18 cellular contexts compared by ENCODE assay signal in the genomic region with DNA sequence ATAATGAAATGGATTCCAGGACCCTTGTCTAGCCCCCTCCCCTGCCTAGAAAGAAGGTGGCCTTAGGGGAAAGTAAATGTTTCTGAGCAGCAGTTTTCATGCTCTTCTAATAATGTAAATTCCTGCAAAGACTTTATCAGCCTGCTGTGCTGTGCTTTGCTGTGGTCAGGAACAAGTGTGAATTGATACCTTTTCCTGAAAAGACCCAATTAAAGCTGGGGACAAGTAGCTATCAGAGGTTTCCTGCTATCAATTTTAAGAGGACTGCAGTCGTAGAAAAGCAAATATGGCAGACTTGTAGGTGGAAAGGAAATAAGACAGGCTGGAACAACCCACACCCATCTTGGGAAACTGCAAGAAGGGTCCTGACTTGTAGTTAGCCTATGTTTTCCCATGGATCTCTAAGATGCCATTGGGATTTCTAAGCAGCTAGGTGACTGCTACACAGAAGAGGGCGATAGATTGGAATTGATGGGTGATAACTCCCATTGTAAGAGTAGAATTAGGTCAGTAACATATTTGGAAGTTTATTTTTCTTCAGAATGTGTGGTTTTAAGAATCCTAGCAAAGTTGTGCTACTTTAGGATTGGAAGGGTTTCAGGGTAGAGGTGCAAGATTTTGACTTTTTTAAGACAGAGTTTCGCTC. TPM values are rescaled to one million over a fixed set of nuclear protein-coding genes. Genes with fewer than 3 reads are reported as not detected.
DNase-seq lines count a peak whose midpoint lies in the region; ATAC-seq and TF ChIP-seq lines count a peak whose summit lies in the region.
"Had no signal": no experiment of that assay in that cellular context is flagged by ENCODE, and none has a peak within 500 bp of the region (broad histone marks: within the 10 kb centered on the region; RNA-seq: fewer than 3 reads in every experiment).

No MANE protein-coding gene starts in this region.

- in situ Hi-C loops in IMR-90 (cut with MboI; ENCODE audit: low sequenced_read_pairs), result no loop called here

- H3K9ac ChIP-seq in IMR-90 (ENCODE audit: low read depth, low read length), result no peak overlapping the region
- H3K9ac ChIP-seq in endodermal cell (ENCODE audit: extremely low read depth, low read length, poor library complexity, severe bottlenecking), result no peak overlapping the region
- no peak overlapping the region for H3K9ac ChIP-seq in skeletal muscle satellite cell (ENCODE audit: low read depth, low read length)

- H2AK9ac ChIP-seq in IMR-90 (replicated peaks; ENCODE audit: low read depth, low read length, poor library complexity), result no peak overlapping the region

- no peak overlapping the region for H3K56ac ChIP-seq in IMR-90 (ENCODE audit: extremely low read depth, insufficient read depth, low read length)

- H2BK5ac ChIP-seq in IMR-90 (ENCODE audit: low read depth, low read length, poor library complexity, severe bottlenecking), result no peak overlapping the region

- no peak overlapping the region for H3K4ac ChIP-seq in IMR-90 (ENCODE audit: low read depth, low read length)

- no peak overlapping the region for H2BK120ac ChIP-seq in IMR-90 (ENCODE audit: low read depth, low read length)

- H3K4me2 ChIP-seq in IMR-90 (ENCODE audit: low read depth, low read length), result no peak overlapping the region
- peak overlapping the region; percentile 90 for H3K4me2 ChIP-seq in skeletal muscle satellite cell (ENCODE audit: low read length)

- WGBS in IMR-90 (ENCODE audit: extremely low coverage in 2 of 2, insufficient read length in 1 of 2), 2 experiments, result 95% methylated on average over 2 of the region's 3 CpGs; no CpG with 5 or more reads in 1 of the 2 experiments
- 85 to 91% methylated on average over 3 of the region's 3 CpGs for WGBS in endodermal cell (ENCODE audit: insufficient coverage in 1 of 2, insufficient read length in 1 of 2), 2 experiments

- H2BK15ac ChIP-seq in IMR-90 (ENCODE audit: low read depth, low read length), result no peak overlapping the region

- intact Hi-C loops in IMR-90 (cut with micrococcal nuclease), result no loop called here

- H3K9me3 ChIP-seq in IMR-90 (ENCODE audit: control insufficient read depth, insufficient read depth, low read length), result no peaks in the 10 kb centered on the region
- no peaks in the 10 kb centered on the region for H3K9me3 ChIP-seq in endodermal cell (ENCODE audit: control insufficient read depth, low read length)
- no peaks in the 10 kb centered on the region for H3K9me3 ChIP-seq in skeletal muscle satellite cell (replicated peaks; ENCODE audit: low read length)
- H3K9me3 ChIP-seq: sigmoid colon had no signal

- H3K9me1 ChIP-seq in IMR-90 (ENCODE audit: insufficient read depth, low read length), result no peaks in the 10 kb centered on the region

- H3K23ac ChIP-seq in IMR-90 (ENCODE audit: low read depth, low read length), result peak overlapping the region; percentile 50; the same call in 1 of the 2 replicates

- H4K8ac ChIP-seq in IMR-90 (ENCODE audit: low read depth in 2 of 2, low read length in 2 of 2), result no peak overlapping the region

- H3K27me3 ChIP-seq in IMR-90 (ENCODE audit: control insufficient read depth, insufficient read depth, low read length), result no peaks in the 10 kb centered on the region
- no peaks in the 10 kb centered on the region for H3K27me3 ChIP-seq in endodermal cell (ENCODE audit: control insufficient read depth, insufficient read depth, low read length, poor library complexity, severe bottlenecking)
- H3K27me3 ChIP-seq in skeletal muscle satellite cell (ENCODE audit: control insufficient read depth, insufficient read depth, low read length), result no peaks in the 10 kb centered on the region
- H3K27me3 ChIP-seq: sigmoid colon had no signal

- H4K91ac ChIP-seq in IMR-90 (ENCODE audit: insufficient read depth, low read depth, low read length), result no peak overlapping the region

- no peak for TF ChIP-seq POLR2A in IMR-90 (IDR thresholded peaks at IDR 0.05; ENCODE audit: low read depth, low read length)

- no peak overlapping the region for H3K18ac ChIP-seq in IMR-90 (ENCODE audit: low read depth, low read length)

- H3K36me3 Mint-ChIP-seq in activated naive CD4-positive, alpha-beta T cell treated with anti-CD3 and anti-CD28 coated beads, Interleukin-2, amount 10 ng/mL, durations not matched to agents 7 days and 5 days, result peaks cover 49% of the 10 kb centered on the region
- H3K36me3 Mint-ChIP-seq in endodermal cell (ENCODE audit: low read depth), result peaks cover 50% of the 10 kb centered on the region
- peaks cover 0 to 36% of the 10 kb centered on the region in 2 donors for H3K36me3 Mint-ChIP-seq in activated naive CD4-positive, alpha-beta T cell treated with anti-CD3 and anti-CD28 coated beads, Interleukin-2, amount 50 U/mL, for 72 hours

- H3K4me1 Mint-ChIP-seq in activated naive CD4-positive, alpha-beta T cell treated with anti-CD3 and anti-CD28 coated beads, Interleukin-2, amount 10 ng/mL, durations not matched to agents 7 days and 5 days, result peaks cover 46% of the 10 kb centered on the region
- H3K4me1 Mint-ChIP-seq in endodermal cell, result peaks cover 29% of the 10 kb centered on the region

- no peaks in the 10 kb centered on the region for H3K9me3 Mint-ChIP-seq in activated naive CD4-positive, alpha-beta T cell treated with anti-CD3 and anti-CD28 coated beads, Interleukin-2, amount 10 ng/mL, durations not matched to agents 7 days and 5 days
- H3K9me3 Mint-ChIP-seq in endodermal cell, result no peaks in the 10 kb centered on the region
- no peaks in the 10 kb centered on the region for H3K9me3 Mint-ChIP-seq in activated naive CD4-positive, alpha-beta T cell treated with anti-CD3 and anti-CD28 coated beads, Interleukin-2, amount 50 U/mL, for 72 hours
- H3K9me3 Mint-ChIP-seq: memory B cell had no signal

- peaks cover 27% of the 10 kb centered on the region for H4K20me1 ChIP-seq in IMR-90 (ENCODE audit: insufficient read depth, low read length)

- POLR2A ChIA-PET in IMR-90 (lab: Charles Lee; ENCODE audit: unreplicated experiment), result no interaction called here

- H3K4me1 ChIP-seq in IMR-90 (ENCODE audit: control insufficient read depth, insufficient read depth, low read length) (peaks cover 1% of the 10 kb centered on the region), endodermal cell (ENCODE audit: control insufficient read depth, insufficient read depth, low read length) (peaks cover 3% of the 10 kb centered on the region), skeletal muscle satellite cell (ENCODE audit: control insufficient read depth, insufficient read depth, low read length) (peaks cover 15% of the 10 kb centered on the region)

- H3K27ac ChIP-seq in IMR-90 (ENCODE audit: insufficient read depth, low read length) (no peak overlapping the region), endodermal cell (ENCODE audit: low read depth, low read length) (no peak overlapping the region)
- H3K27ac ChIP-seq: WERI-Rb-1 had no signal

- H3K36me3 ChIP-seq in IMR-90 (ENCODE audit: control insufficient read depth, insufficient read depth, low read length) (peaks cover 15% of the 10 kb centered on the region), endodermal cell (ENCODE audit: control insufficient read depth, insufficient read depth, low read length) (peaks cover 42% of the 10 kb centered on the region), skeletal muscle satellite cell (ENCODE audit: insufficient read depth, low read length) (peaks cover 22% of the 10 kb centered on the region)

- H3K4me3 ChIP-seq in IMR-90 (ENCODE audit: insufficient read depth, low read depth, low read length), result no peak overlapping the region
- peak overlapping the region; percentile 92 for H3K4me3 ChIP-seq in endodermal cell (ENCODE audit: low read length)
- H3K4me3 ChIP-seq in skeletal muscle satellite cell (ENCODE audit: low read length), result no peak overlapping the region
- H3K4me3 ChIP-seq: sigmoid colon had no signal

- TF ChIP-seq CTCF in IMR-90 (conservative IDR thresholded peaks at IDR 0.05; ENCODE audit: low read depth, low read length) (no peak), endodermal cell (conservative IDR thresholded peaks at IDR 0.05) (no peak)

- BruUV-seq in IMR-90 (replicated peaks; lab: Mats Ljungman, UMichigan), result no TSS peak

- peak overlapping the region; percentile 93 for H3K4me3 Mint-ChIP-seq in activated naive CD4-positive, alpha-beta T cell treated with anti-CD3 and anti-CD28 coated beads, Interleukin-2, amount 10 ng/mL, durations not matched to agents 7 days and 5 days
- H3K4me3 Mint-ChIP-seq in endodermal cell, result peak overlapping the region; percentile 96
- H3K4me3 Mint-ChIP-seq: memory B cell had no signal

- no peak overlapping the region for H2BK20ac ChIP-seq in IMR-90 (ENCODE audit: low read depth, low read length)

- no peak overlapping the region for H2AK5ac ChIP-seq in IMR-90 (ENCODE audit: low read depth, low read length)

- ATAC-seq in IMR-90 (ENCODE audit: low read depth) (no peak), GM18867 (IDR thresholded peaks at IDR 0.05; ENCODE audit: unreplicated experiment) (no peak)
- ATAC-seq in activated naive CD4-positive, alpha-beta T cell treated with anti-CD3 and anti-CD28 coated beads, Interleukin-2, amount 50 U/mL, for 72 hours, result no peak

- no peak overlapping the region for H3K14ac ChIP-seq in IMR-90 (replicated peaks; ENCODE audit: low read depth, low read length)

- H3K27me3 Mint-ChIP-seq in activated naive CD4-positive, alpha-beta T cell treated with anti-CD3 and anti-CD28 coated beads, Interleukin-2, amount 10 ng/mL, durations not matched to agents 7 days and 5 days, result no peaks in the 10 kb centered on the region
- H3K27me3 Mint-ChIP-seq in endodermal cell (ENCODE audit: insufficient read depth), result no peaks in the 10 kb centered on the region
- H3K27me3 Mint-ChIP-seq: memory B cell had no signal

- dilution Hi-C loops in IMR-90 (cut with HindIII; ENCODE audit: low sequenced_read_pairs, unreplicated experiment), result no loop called here

- H3K79me1 ChIP-seq in IMR-90 (ENCODE audit: low read depth in 1 of 2, low read length in 2 of 2), result peaks cover 10 to 35% of the 10 kb centered on the region in 2 experiments

- CTCF ChIA-PET in activated naive CD4-positive, alpha-beta T cell treated with anti-CD3 and anti-CD28 coated beads, Interleukin-2, amount 10 ng/mL, durations not matched to agents 7 days and 5 days (lab: Charles Lee), result interaction anchor here (0.8 to 1.0 kb wide), 2 partner anchors 20 to 31 kb away, joined by 3 to 4 read pairs; no protein-coding TSS in a partner anchor
- CTCF ChIA-PET in IMR-90 (lab: Yijun Ruan, JAX), result no interaction called here

- H4K5ac ChIP-seq in IMR-90 (ENCODE audit: low read depth, low read length), result no peak overlapping the region

- peak overlapping the region; percentile 2 for H3K27ac Mint-ChIP-seq in activated naive CD4-positive, alpha-beta T cell treated with anti-CD3 and anti-CD28 coated beads, Interleukin-2, amount 10 ng/mL, durations not matched to agents 7 days and 5 days
- H3K27ac Mint-ChIP-seq in endodermal cell, result no peak overlapping the region
- peak overlapping the region in 1 of 2 donors; percentile 72 for H3K27ac Mint-ChIP-seq in activated naive CD4-positive, alpha-beta T cell treated with anti-CD3 and anti-CD28 coated beads, Interleukin-2, amount 50 U/mL, for 72 hours
- H3K27ac Mint-ChIP-seq: memory B cell had no signal

- DNase-seq in activated naive CD4-positive, alpha-beta T cell treated with anti-CD3 and anti-CD28 coated beads, Interleukin-2, amount 10 ng/mL, durations not matched to agents 7 days and 5 days, result no peak
- no peak for DNase-seq in activated naive CD4-positive, alpha-beta T cell treated with Interleukin-2 at 50 U/mL for 16 hours
- no peak for DNase-seq in IMR-90
- no peak for DNase-seq in endodermal cell
- DNase-seq in DMS 273 (lab: John Stamatoyannopoulos, UW; ENCODE audit: unreplicated experiment), result no peak
- DNase-seq in activated naive CD4-positive, alpha-beta T cell treated with anti-CD3 and anti-CD28 coated beads, Interleukin-2, amount 50 U/mL, for 72 hours (ENCODE audit: low spot score in 2 of 2), result no peak
- DNase-seq: activated gamma-delta T cell, head of caudate nucleus, MM.1S, NCI-H2081, NCI-H526 treated with DMSO at 0.1 percent for 48 hours, occipital lobe, sigmoid colon, substantia nigra, WERI-Rb-1 had no signal

- H2AFZ ChIP-seq in IMR-90 (replicated peaks; ENCODE audit: low read length, poor library complexity), result no peak overlapping the region

- TF ChIP-seq RAD21 in IMR-90 (IDR thresholded peaks at IDR 0.05; ENCODE audit: low read length), result no peak

RNA-seq across cellular contexts. Expression of a gene that starts 3.1 kb away (rescaled TPM):
- total RNA-seq in IMR-90 (2012; rRNA removed) (696 and 709 TPM in 2 replicates), endodermal cell (100 to 1,000 TPM; 326 to 424 TPM)
- 627 and 663 TPM in 2 replicates for polyA plus RNA-seq in IMR-90 (2012; rRNA removed)
- polyA plus RNA-seq in IMR-90 (2012; cell fraction: cytosol; rRNA removed), result 559 and 576 TPM in 2 replicates
- polyA plus RNA-seq in IMR-90 (2012; cell fraction: nucleus; rRNA removed; ENCODE audit: low replicate concordance), result 164 and 313 TPM in 2 replicates
- polyA plus RNA-seq in endodermal cell (2013, experiment 1 of 2), result 494 TPM
- polyA plus RNA-seq in endodermal cell (2013, experiment 2 of 2), result 464 TPM
- 281 and 386 TPM in 2 replicates for total RNA-seq in skeletal muscle satellite cell (2012; rRNA removed)
- 100 to 1,000 TPM in 1 of 2 donors, 10 to 100 TPM in 1; 49.5 to 157 TPM for total RNA-seq in activated naive CD4-positive, alpha-beta T cell treated with anti-CD3 and anti-CD28 coated beads, Interleukin-2, amount 50 U/mL, for 72 hours

RNA-seq across cellular contexts. Expression of a gene that starts 29.4 kb away (rescaled TPM):
- total RNA-seq in IMR-90 (2012; rRNA removed), result 102 and 196 TPM in 2 replicates
- polyA plus RNA-seq in IMR-90 (2012; rRNA removed), result 132 and 143 TPM in 2 replicates
- 145 and 193 TPM in 2 replicates for polyA plus RNA-seq in IMR-90 (2012; cell fraction: cytosol; rRNA removed)
- 100 and 179 TPM in 2 replicates for polyA plus RNA-seq in IMR-90 (2012; cell fraction: nucleus; rRNA removed; ENCODE audit: low replicate concordance)
- 100 to 1,000 TPM; 291 to 324 TPM for total RNA-seq in endodermal cell
- 223 TPM for polyA plus RNA-seq in endodermal cell (2013, experiment 1 of 2)
- 209 TPM for polyA plus RNA-seq in endodermal cell (2013, experiment 2 of 2)
- total RNA-seq in skeletal muscle satellite cell (2012; rRNA removed), result 148 and 158 TPM in 2 replicates
- total RNA-seq in activated naive CD4-positive, alpha-beta T cell treated with anti-CD3 and anti-CD28 coated beads, Interleukin-2, amount 50 U/mL, for 72 hours, result 100 to 1,000 TPM; 148 to 207 TPM

RNA-seq across cellular contexts. Expression of a gene that starts 30.0 kb away (rescaled TPM):
- total RNA-seq in IMR-90 (2012; rRNA removed), result 25.1 and 29.4 TPM in 2 replicates
- polyA plus RNA-seq in IMR-90 (2012; rRNA removed), result 17.3 and 21.6 TPM in 2 replicates
- 7.9 and 8.7 TPM in 2 replicates for polyA plus RNA-seq in IMR-90 (2012; cell fraction: cytosol; rRNA removed)
- 5.4 and 34.4 TPM in 2 replicates for polyA plus RNA-seq in IMR-90 (2012; cell fraction: nucleus; rRNA removed; ENCODE audit: low replicate concordance)
- 10 to 100 TPM; 35.5 to 55.1 TPM for total RNA-seq in endodermal cell
- polyA plus RNA-seq in endodermal cell (2013, experiment 1 of 2), result 57.3 TPM
- 51.5 TPM for polyA plus RNA-seq in endodermal cell (2013, experiment 2 of 2)
- total RNA-seq in skeletal muscle satellite cell (2012; rRNA removed), result 17.7 and 21.3 TPM in 2 replicates
- 10 to 100 TPM in 1 of 2 donors, 1 to 10 TPM in 1; 9.7 to 37.8 TPM for total RNA-seq in activated naive CD4-positive, alpha-beta T cell treated with anti-CD3 and anti-CD28 coated beads, Interleukin-2, amount 50 U/mL, for 72 hours

RNA-seq across cellular contexts. Expression of a gene that starts 35.2 kb away (rescaled TPM):
- 43.0 and 44.4 TPM in 2 replicates for total RNA-seq in IMR-90 (2012; rRNA removed)
- polyA plus RNA-seq in IMR-90 (2012; rRNA removed), result 65.2 and 95.0 TPM in 2 replicates
- 51.9 and 101 TPM in 2 replicates for polyA plus RNA-seq in IMR-90 (2012; cell fraction: cytosol; rRNA removed)
- polyA plus RNA-seq in IMR-90 (2012; cell fraction: nucleus; rRNA removed; ENCODE audit: low replicate concordance), result 113 and 212 TPM in 2 replicates
- 100 to 1,000 TPM; 167 to 182 TPM for total RNA-seq in endodermal cell
- polyA plus RNA-seq in endodermal cell (2013, experiment 1 of 2), result 109 TPM
- polyA plus RNA-seq in endodermal cell (2013, experiment 2 of 2), result 107 TPM
- total RNA-seq in skeletal muscle satellite cell (2012; rRNA removed), result 97.2 and 108 TPM in 2 replicates
- total RNA-seq in activated naive CD4-positive, alpha-beta T cell treated with anti-CD3 and anti-CD28 coated beads, Interleukin-2, amount 50 U/mL, for 72 hours, result 100 to 1,000 TPM; 182 to 196 TPM

RNA-seq across cellular contexts. Expression of a gene that starts 52.7 kb away (rescaled TPM):
- 15.6 and 16.5 TPM in 2 replicates for total RNA-seq in IMR-90 (2012; rRNA removed)
- polyA plus RNA-seq in IMR-90 (2012; rRNA removed), result 7.6 and 8.7 TPM in 2 replicates
- polyA plus RNA-seq in IMR-90 (2012; cell fraction: cytosol; rRNA removed), result 3.9 and 5.5 TPM in 2 replicates
- 5.0 and 12.8 TPM in 2 replicates for polyA plus RNA-seq in IMR-90 (2012; cell fraction: nucleus; rRNA removed; ENCODE audit: low replicate concordance)
- total RNA-seq in endodermal cell, result 10 to 100 TPM; 24.5 to 33.2 TPM
- polyA plus RNA-seq in endodermal cell (2013, experiment 1 of 2), result 23.9 TPM
- 22.8 TPM for polyA plus RNA-seq in endodermal cell (2013, experiment 2 of 2)
- 17.7 and 21.0 TPM in 2 replicates for total RNA-seq in skeletal muscle satellite cell (2012; rRNA removed)
- total RNA-seq in activated naive CD4-positive, alpha-beta T cell treated with anti-CD3 and anti-CD28 coated beads, Interleukin-2, amount 50 U/mL, for 72 hours, result 10 to 100 TPM; 27.5 to 46.3 TPM
